In the genomic region with DNA sequence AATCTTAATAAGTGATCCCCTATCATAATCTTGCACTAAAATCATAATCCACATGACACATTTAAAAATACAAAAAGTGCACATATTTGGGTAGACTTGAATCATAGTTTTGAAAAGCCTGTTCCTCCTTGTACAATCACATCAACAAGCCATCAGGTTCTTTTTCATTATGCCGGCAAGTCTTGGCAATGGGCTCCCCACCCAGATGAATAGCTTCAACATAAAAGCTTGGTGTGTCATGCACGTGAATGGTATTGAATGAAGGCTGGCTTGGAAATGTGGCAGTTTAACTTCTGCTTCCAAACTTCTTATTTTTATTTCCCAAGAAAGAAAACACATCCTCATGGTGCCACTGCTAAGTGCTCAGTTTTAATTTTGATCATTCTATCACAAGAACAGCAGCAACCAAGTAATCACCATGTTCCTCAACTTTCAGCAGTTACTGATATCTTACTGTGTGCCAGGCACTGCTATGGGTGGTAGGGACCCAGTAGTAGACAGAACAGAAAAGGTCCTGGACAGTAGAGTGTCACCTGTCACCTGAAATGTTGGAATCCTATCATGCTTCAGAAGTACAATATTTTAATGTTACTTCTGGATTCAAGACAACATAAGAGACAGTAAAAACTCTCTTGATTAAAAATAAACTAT, we compare ENCODE assay signal across 20 cellular contexts.
A peak's percentile ranks its signal among the peaks of the same experiment; 100 is the strongest.
DNase-seq lines count a peak whose midpoint lies in the region; ATAC-seq, FAIRE-seq and TF ChIP-seq lines count a peak whose summit lies in the region.
"Had no signal": no experiment of that assay in that cellular context is flagged by ENCODE, and none has a peak within 500 bp of the region (broad histone marks: within the 10 kb centered on the region; RNA-seq: fewer than 3 reads in every experiment).

No MANE protein-coding gene starts in this region.

- TF ChIP-seq CTCF in A549 (IDR thresholded peaks at IDR 0.05) (no peak), Panc1 (IDR thresholded peaks at IDR 0.05) (no peak), mammary epithelial cell (conservative IDR thresholded peaks at IDR 0.05 in 1 of 2, IDR thresholded peaks at IDR 0.05 in 1 of 2; ENCODE audit: extremely low read depth in 1 of 2, insufficient read depth in 1 of 2, low read depth in 1 of 2, low read length in 2 of 2) (no peak)

- H3K4me3 ChIP-seq in A549, result no peak overlapping the region
- no peak overlapping the region for H3K4me3 ChIP-seq in Panc1 (ENCODE audit: low read depth in 2 of 2, low read length in 2 of 2)
- H3K4me3 ChIP-seq in mammary epithelial cell (replicated peaks in 1 of 3; ENCODE audit: insufficient read depth in 1 of 3, low read depth in 2 of 3, low read length in 3 of 3), result no peak overlapping the region
- H3K4me3 ChIP-seq in right cardiac atrium (ENCODE audit: low read length), result no peak overlapping the region

- H3K27ac ChIP-seq in A549, result no peak overlapping the region; a peak in 1 of 6 replicates
- H3K27ac ChIP-seq in Panc1 (ENCODE audit: low read length), result no peak overlapping the region
- no peak overlapping the region for H3K27ac ChIP-seq in mammary epithelial cell (ENCODE audit: insufficient read depth, low read depth, low read length)
- H3K27ac ChIP-seq in right cardiac atrium (ENCODE audit: low read length), result no peak overlapping the region

- intact Hi-C loops in Panc1 (cut with micrococcal nuclease; ENCODE audit: unreplicated experiment) (no loop called here), mammary epithelial cell (cut with micrococcal nuclease) (no loop called here), left ventricle myocardium superior (cut with micrococcal nuclease) (no loop called here), right cardiac atrium (cut with DNase I) (no loop called here)

- H3K4me2 ChIP-seq in A549 (no peak overlapping the region), mammary epithelial cell (ENCODE audit: insufficient read depth, low read depth, low read length) (no peak overlapping the region)

- BruUV-seq in Panc1 (replicated peaks; lab: Mats Ljungman, UMichigan) (no TSS peak), mammary epithelial cell (replicated peaks; lab: Mats Ljungman, UMichigan) (no TSS peak)

- DNase-seq in A549 (ENCODE audit: low read depth in 1 of 2, low spot score in 1 of 2) (no peak), Panc1 (ENCODE audit: low read depth, low spot score) (no peak), mammary epithelial cell (peak; percentile 54), left ventricle myocardium superior (no peak), right cardiac atrium (no peak), NCI-H1694 treated with DMSO at 0.1 percent for 48 hours (lab: John Stamatoyannopoulos, UW) (no peak), NCI-H2227 treated with DMSO at 0.1 percent for 48 hours (lab: John Stamatoyannopoulos, UW) (no peak)
- DNase-seq: 8988T; ACHN; BE2C; C1 segment of cervical spinal cord; Caco-2; CD4-positive, CD25-positive, alpha-beta regulatory T cell; CD8-positive, alpha-beta memory T cell; DMS79; GF-D8; H9 had no signal

- H3K79me2 ChIP-seq in mammary epithelial cell (ENCODE audit: insufficient read depth, low read length), result no peaks in the 10 kb centered on the region

- TF ChIP-seq RAD21 in A549 (conservative IDR thresholded peaks at IDR 0.05 in 1 of 2, IDR thresholded peaks at IDR 0.05 in 1 of 2), result no peak

- no peak overlapping the region for H2AFZ ChIP-seq in mammary epithelial cell (ENCODE audit: low read depth, low read length)

- H4K20me1 ChIP-seq in mammary epithelial cell (ENCODE audit: insufficient read depth, low read length), result no peaks in the 10 kb centered on the region

- no peak overlapping the region for H3K9ac ChIP-seq in mammary epithelial cell (ENCODE audit: insufficient read depth, low read length)

- peak; percentile 22 to 34; a peak in 1 of 6 replicates for ATAC-seq in A549
- peak; percentile 53; the same call in 1 of the 2 replicates for ATAC-seq in Panc1
- ATAC-seq in esophagus mucosa, result peak; percentile 81
- ATAC-seq in left ventricle myocardium superior, result no peak
- ATAC-seq in right cardiac atrium, result no peak

- TF ChIP-seq POLR2A in A549 (IDR thresholded peaks at IDR 0.05; ENCODE audit: low read length), result no peak

- H3K9me3 ChIP-seq in A549 (no peaks in the 10 kb centered on the region), Panc1 (ENCODE audit: control insufficient read depth, insufficient read depth, low read depth, low read length) (no peaks in the 10 kb centered on the region), mammary epithelial cell (replicated peaks; ENCODE audit: insufficient read depth, low read length) (no peaks in the 10 kb centered on the region), right cardiac atrium (ENCODE audit: control insufficient read depth, low read length) (no peaks in the 10 kb centered on the region)
- H3K9me3 ChIP-seq: BE2C, Caco-2 had no signal

- dilution Hi-C loops in mammary epithelial cell (cut with HindIII; ENCODE audit: low sequenced_read_pairs), result no loop called here

- no peak for FAIRE-seq in A549 (lab: Jason Lieb, UNC)
- FAIRE-seq: D721Med, H1 had no signal

- H3K27me3 ChIP-seq in Panc1 (ENCODE audit: control insufficient read depth, insufficient read depth, low read length) (no peaks in the 10 kb centered on the region), mammary epithelial cell (ENCODE audit: insufficient read depth, low read length) (no peaks in the 10 kb centered on the region), right cardiac atrium (ENCODE audit: control insufficient read depth, insufficient read depth) (no peaks in the 10 kb centered on the region)
- H3K27me3 ChIP-seq: BE2C had no signal

- 78% methylated on average over 2 of the region's 2 CpGs for WGBS in A549 (ENCODE audit: missing lambda C conversion rate)
- 87% methylated on average over 2 of the region's 2 CpGs for WGBS in mammary epithelial cell (ENCODE audit: low coverage, missing lambda C conversion rate)
- WGBS in right cardiac atrium, result 54% methylated on average over 2 of the region's 2 CpGs

- CTCF ChIA-PET in A549 (lab: Yijun Ruan, JAX), result no interaction called here
- CTCF ChIA-PET in Panc1 (lab: Charles Lee), result no interaction called here
- CTCF ChIA-PET in mammary epithelial cell (lab: Charles Lee; ENCODE audit: low non-redundant PET), result interaction anchor here (1.0 kb wide), 1 partner anchor 68 kb away, joined by 3 read pairs; no protein-coding TSS in a partner anchor

- POLR2A ChIA-PET in A549 (lab: Yijun Ruan, JAX), result no interaction called here
- POLR2A ChIA-PET in Panc1 (lab: Charles Lee), result no interaction called here

- H3K4me1 ChIP-seq in A549 (peaks cover 9% of the 10 kb centered on the region; the same call in 2 of the 3 replicates), Panc1 (ENCODE audit: control insufficient read depth, insufficient read depth, low read length) (no peaks in the 10 kb centered on the region), mammary epithelial cell (ENCODE audit: insufficient read depth, low read length) (peaks cover 5% of the 10 kb centered on the region), right cardiac atrium (ENCODE audit: control insufficient read depth, insufficient read depth, low read length) (no peaks in the 10 kb centered on the region)
- H3K4me1 ChIP-seq: BE2C had no signal

- no peak for TF ChIP-seq EP300 in A549 (IDR thresholded peaks at IDR 0.05)

- H3K36me3 ChIP-seq in Panc1 (ENCODE audit: control insufficient read depth, insufficient read depth, low read length) (no peaks in the 10 kb centered on the region), mammary epithelial cell (ENCODE audit: insufficient read depth, low read length) (no peaks in the 10 kb centered on the region)
- H3K36me3 ChIP-seq: BE2C had no signal

- in situ Hi-C loops in Panc1 (cut with HindIII; ENCODE audit: low pct_unique_long_range_greater_than_20kb, low sequenced_read_pairs), result no loop called here
- in situ Hi-C loops in mammary epithelial cell (cut with MboI; ENCODE audit: low sequenced_read_pairs in 2 of 2), result no loop called here

TF ChIP-seq in A549, 52 proteins besides CTCF, POLR2A, EP300 and RAD21:
- TF ChIP-seq RCOR1 (IDR thresholded peaks at IDR 0.05; ENCODE audit: low read depth, low read length) (no peak), RFX5 (IDR thresholded peaks at IDR 0.05) (no peak), ZNF302 (CRISPR knock-in tag; IDR thresholded peaks at IDR 0.05) (no peak)

Comparison
In these comparisons a context has a peak if more than half of its experiments do, and no peak if none do; other contexts are left out.
1. ATAC-seq: peak in A549 (2 of 2), Panc1 (single experiment) and esophagus mucosa (single experiment); none in left ventricle myocardium superior (single experiment) and right cardiac atrium (0 of 2).